ENCODE assay signal across 9 cellular contexts in the genomic region with DNA sequence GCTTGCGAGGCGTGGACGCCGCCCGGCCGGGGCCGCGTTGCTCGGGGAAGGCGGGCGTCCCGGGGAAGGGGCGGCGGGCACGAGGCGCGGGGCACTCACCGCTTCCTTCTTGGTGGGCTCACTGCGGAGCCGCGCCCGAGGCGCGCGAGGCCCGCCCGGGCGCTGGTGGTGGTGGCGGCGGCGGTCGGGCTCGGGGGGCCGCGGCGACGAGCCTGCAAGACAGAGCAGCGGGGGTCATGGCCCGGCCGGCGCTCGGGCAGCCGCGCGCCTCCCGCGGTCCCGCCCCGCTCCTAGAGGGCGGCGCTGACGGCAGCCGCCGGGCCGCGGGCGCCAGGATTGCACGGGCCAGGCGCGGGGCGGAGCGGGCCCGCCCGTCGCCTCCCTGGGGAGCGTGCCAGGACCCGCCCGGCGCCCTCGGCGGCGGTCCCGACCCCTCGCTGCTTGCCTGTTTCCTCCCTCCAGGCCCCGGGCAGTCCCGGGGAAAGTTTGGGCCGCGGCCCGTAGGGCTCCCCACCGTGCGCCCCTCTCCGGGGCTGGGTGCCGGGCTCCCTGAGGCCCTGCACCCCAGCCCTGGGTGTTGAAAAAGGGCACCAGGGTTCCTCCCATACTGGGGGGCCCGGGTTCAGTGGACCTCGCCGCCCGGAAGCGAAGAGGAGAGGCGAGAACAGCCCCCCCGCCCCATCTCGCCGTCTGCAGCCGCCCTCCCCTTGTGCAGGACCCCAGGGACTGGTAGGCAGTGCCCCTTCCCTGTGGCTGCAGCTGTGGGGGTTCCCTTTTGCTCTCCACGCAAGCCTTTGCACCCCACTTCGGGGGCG. TPM values are rescaled to one million over a fixed set of nuclear protein-coding genes. Genes with fewer than 3 reads are reported as not detected.
DNase-seq lines count a peak whose midpoint lies in the region; TF ChIP-seq lines count a peak whose summit lies in the region.
"Had no signal": no experiment of that assay in that cellular context is flagged by ENCODE, and none has a peak within 500 bp of the region (broad histone marks: within the 10 kb centered on the region; RNA-seq: fewer than 3 reads in every experiment).

A gene (minus strand): TSS at position 270 of the 815 bp plus-strand sequence. CDS start 15,879 bp downstream, outside the sequence.

- DNase-seq in NCI-H1417 (lab: John Stamatoyannopoulos, UW) (peak in 2 of 3 experiments; percentile 29 to 35), NCI-H1417 treated with DMSO at 0.1 percent for 48 hours (lab: John Stamatoyannopoulos, UW) (no peak), HAP-1 (ENCODE audit: low spot score in 2 of 2) (peak; percentile 42 to 69), OCI-LY7 (ENCODE audit: low spot score) (peak; percentile 45), lung microvascular endothelial cell (ENCODE audit: low read depth in 2 of 2) (peak; percentile 59 to 63), type B pancreatic cell (ENCODE audit: extremely low spot score, unreplicated experiment) (no peak), GDM1 (lab: John Stamatoyannopoulos, UW) (no peak)

- in situ Hi-C loops in HAP-1 (cut with MboI; ENCODE audit: low sequenced_read_pairs), result no loop called here

- H3K36me3 ChIP-seq in HAP-1 (replicated peaks), result no peaks in the 10 kb centered on the region
- H3K36me3 ChIP-seq in OCI-LY7 (ENCODE audit: insufficient read depth, low read length), result no peaks in the 10 kb centered on the region
- no peaks in the 10 kb centered on the region for H3K36me3 ChIP-seq in duodenal mucosa (ENCODE audit: control insufficient read depth in 1 of 2, insufficient read depth in 2 of 2, low read length in 2 of 2)
- H3K36me3 ChIP-seq: adrenal gland had no signal

- no peaks in the 10 kb centered on the region for H3K9me2 ChIP-seq in OCI-LY7 (ENCODE audit: insufficient read depth, low read length)

- H3K4me1 ChIP-seq in HAP-1 (peaks cover 9% of the 10 kb centered on the region), OCI-LY7 (ENCODE audit: insufficient read depth, low read length, poor library complexity, severe bottlenecking) (peaks cover 97% of the 10 kb centered on the region), duodenal mucosa (ENCODE audit: control insufficient read depth in 1 of 2, insufficient read depth in 2 of 2, low read length in 2 of 2) (peaks cover 27 to 45% of the 10 kb centered on the region in 2 donors)

- CTCF ChIA-PET in OCI-LY7 (lab: Charles Lee; ENCODE audit: unreplicated experiment), result no interaction called here

- no TSS peak for BruUV-seq in OCI-LY7 (replicated peaks; lab: Mats Ljungman, UMichigan)

- no peak within 1 kb of the TSS for H2AFZ ChIP-seq in OCI-LY7 (ENCODE audit: low read length)

- H3K9me3 ChIP-seq in HAP-1 (no peaks in the 10 kb centered on the region), OCI-LY7 (ENCODE audit: low read length) (no peaks in the 10 kb centered on the region), duodenal mucosa (ENCODE audit: control insufficient read depth in 1 of 2, low read length in 2 of 2) (no peaks in the 10 kb centered on the region)
- H3K9me3 ChIP-seq: adrenal gland had no signal

- no peak for TF ChIP-seq CTCF in OCI-LY7 (conservative IDR thresholded peaks at IDR 0.05; ENCODE audit: low read length)
- no peak for TF ChIP-seq CTCF in type B pancreatic cell (conservative IDR thresholded peaks at IDR 0.05)

- no peak within 1 kb of the TSS for H3K27ac ChIP-seq in OCI-LY7 (ENCODE audit: low read depth, low read length, poor library complexity, severe bottlenecking)
- H3K27ac ChIP-seq in duodenal mucosa (ENCODE audit: low read depth, low read length), result no peak within 1 kb of the TSS
- H3K27ac ChIP-seq: adrenal gland had no signal

- H3K4me3 ChIP-seq in HAP-1 (peak within 1 kb of the TSS; percentile 52), OCI-LY7 (ENCODE audit: low read depth, low read length, poor library complexity, severe bottlenecking) (peak within 1 kb of the TSS; percentile 62), duodenal mucosa (ENCODE audit: low read depth in 1 of 2, low read length in 2 of 2) (peak within 1 kb of the TSS; percentile 50 to 55)

- H3K9me3 Mint-ChIP-seq in type B pancreatic cell, result no peaks in the 10 kb centered on the region

- POLR2A ChIA-PET in OCI-LY7 (lab: Charles Lee), result no interaction called here

- peak within 1 kb of the TSS; percentile 43 for H3K27ac Mint-ChIP-seq in type B pancreatic cell

- peaks cover 38% of the 10 kb centered on the region for H3K27me3 Mint-ChIP-seq in type B pancreatic cell

- peaks cover 12% of the 10 kb centered on the region for H3K4me1 Mint-ChIP-seq in type B pancreatic cell (ENCODE audit: unreplicated experiment)

- no peaks in the 10 kb centered on the region for H3K36me3 Mint-ChIP-seq in type B pancreatic cell

- no peaks in the 10 kb centered on the region for H4K20me1 ChIP-seq in OCI-LY7 (ENCODE audit: insufficient read depth, low read length)

- H3K27me3 ChIP-seq in HAP-1 (ENCODE audit: low read depth) (no peaks in the 10 kb centered on the region), duodenal mucosa (ENCODE audit: control insufficient read depth in 1 of 2, insufficient read depth in 2 of 2, low read length in 2 of 2) (peaks cover 26 to 34% of the 10 kb centered on the region in 2 donors)

- intact Hi-C loops in OCI-LY7 (cut with micrococcal nuclease; ENCODE audit: unreplicated experiment), result loop anchor here (10.0 kb wide), 1 partner anchor 446 kb away; no protein-coding TSS in a partner anchor

- no peaks in the 10 kb centered on the region for H3K79me2 ChIP-seq in OCI-LY7 (ENCODE audit: insufficient read depth, low read depth, low read length)

- H3K9ac ChIP-seq in duodenal mucosa (ENCODE audit: low read depth in 1 of 2, low read length in 2 of 2), result peak within 1 kb of the TSS in 1 of 2 donors; percentile 18

- peak within 1 kb of the TSS; percentile 90 for H3K4me3 Mint-ChIP-seq in type B pancreatic cell

- H3K4me2 ChIP-seq in OCI-LY7 (ENCODE audit: low read length), result peak within 1 kb of the TSS; percentile 92

RNA-seq across cellular contexts. Expression of the gene that starts here (rescaled TPM):
- total RNA-seq in OCI-LY7 (2014; rRNA removed; shearing (Covaris generic)), result 6.8 and 12.1 TPM in 2 replicates
- 7.5 and 9.7 TPM in 2 replicates for total RNA-seq in OCI-LY7 (2022)
- total RNA-seq in lung microvascular endothelial cell, result 2.2 and 9.8 TPM in 2 replicates
- total RNA-seq in type B pancreatic cell (ENCODE audit: low replicate concordance), result 3.1 and 4.9 TPM in 2 replicates

Comparison
In these comparisons a context has a peak if more than half of its experiments do, and no peak if none do; other contexts are left out.
1. DNase-seq: peak in NCI-H1417 (2 of 3), HAP-1 (2 of 2), OCI-LY7 (single experiment) and lung microvascular endothelial cell (2 of 2); none in NCI-H1417 treated with DMSO at 0.1 percent for 48 hours (single experiment), type B pancreatic cell (single experiment) and GDM1 (single experiment).
2. Peak in every context shown above with its lines, with median percentiles within 50 percentile points of each other: H3K4me3 ChIP-seq.